In the genomic region with DNA sequence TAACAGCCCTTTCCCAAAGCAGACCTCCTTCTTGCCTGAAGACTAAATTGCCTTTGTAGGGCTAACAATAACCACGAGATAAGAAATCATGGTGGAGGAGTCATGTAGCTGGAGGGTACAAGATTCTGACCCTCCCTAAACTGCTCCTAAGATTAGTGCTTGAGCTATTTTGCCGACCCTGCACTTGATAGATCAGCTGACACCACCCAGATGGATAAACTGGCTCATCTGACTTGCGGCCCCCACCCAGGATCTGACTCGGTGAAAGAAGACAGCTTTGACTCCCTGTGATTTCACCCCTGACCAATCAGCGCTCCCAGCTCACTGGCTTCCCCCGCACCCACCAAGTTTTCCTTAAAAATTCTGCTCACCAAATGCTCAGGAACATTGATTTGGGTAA, we compare ENCODE assay signal across 27 cellular contexts. TPM values are rescaled to one million over a fixed set of nuclear protein-coding genes. Genes with fewer than 3 reads are reported as not detected.
"Had no signal": no experiment of that assay in that cellular context is flagged by ENCODE, and none has a peak within 500 bp of the region (broad histone marks: within the 10 kb centered on the region; RNA-seq: fewer than 3 reads in every experiment).

No MANE protein-coding gene starts in this region.

- H3K36me3 ChIP-seq: breast epithelium, heart right ventricle, left lung, sigmoid colon, upper lobe of left lung had no signal

- H3K4me1 Mint-ChIP-seq: activated naive CD8-positive, alpha-beta T cell treated with anti-CD3 and anti-CD28 coated beads, Interleukin-2, amount 10 ng/mL, durations not matched to agents 7 days and 5 days had no signal

- H3K27me3 ChIP-seq: sigmoid colon, testis, upper lobe of left lung had no signal

- H3K9me3 Mint-ChIP-seq: activated naive CD8-positive, alpha-beta T cell treated with anti-CD3 and anti-CD28 coated beads, Interleukin-2, amount 10 ng/mL, durations not matched to agents 7 days and 5 days; naive thymus-derived CD4-positive, alpha-beta T cell; neural crest cell; stimulated activated naive B cell treated with anti-CD40 and anti-IgM and Interleukin-4, amounts not matched to agents 10 μg/mL and 1 μg/mL and 100 μg/mL, for 72 hours; T-cell; T-helper 2 cell treated with Interferon-gamma antibody and Interleukin-4, amounts not matched to agents 5 μg/mL and 100 μg/mL, for 36 hours had no signal

- DNase-seq: activated CD4-positive, alpha-beta T cell treated with anti-CD3 and anti-CD28 coated beads, Interleukin-2, amount 50 U/mL, for 4 hours; activated naive CD4-positive, alpha-beta T cell treated with Interleukin-2 at 50 U/mL for 16 hours; activated naive CD8-positive, alpha-beta T cell treated with anti-CD3 and anti-CD28 coated beads, Interleukin-2, amount 10 ng/mL, durations not matched to agents 7 days and 5 days; activated T-cell treated with anti-CD3 and anti-CD28 coated beads, Interleukin-2, amount 50 U/mL, for 48 hours; amniotic stem cell; heart right ventricle; left lung; naive thymus-derived CD4-positive, alpha-beta T cell; posterior cingulate gyrus; retina; sigmoid colon; stimulated activated CD4-positive, alpha-beta T cell treated with anti-CD3 and anti-CD28 coated beads, Interleukin-2, amount 100 ng/mL, for 48 hours; stimulated activated CD8-positive, alpha-beta memory T cell treated with anti-CD3 and anti-CD28 coated beads, Interleukin-4, amount 100 ng/mL, for 48 hours; stimulated activated naive B cell treated with anti-CD40 and anti-IgM and Interleukin-4, amounts not matched to agents 10 μg/mL and 1 μg/mL and 100 μg/mL, for 72 hours; T-cell; testis; upper lobe of left lung had no signal

- H3K4me3 ChIP-seq: breast epithelium, coronary artery, heart right ventricle, left lung, lung, sigmoid colon, testis, upper lobe of left lung had no signal

- H3K27ac Mint-ChIP-seq: activated naive CD8-positive, alpha-beta T cell treated with anti-CD3 and anti-CD28 coated beads, Interleukin-2, amount 10 ng/mL, durations not matched to agents 7 days and 5 days; stimulated activated naive B cell treated with anti-CD40 and anti-IgM and Interleukin-4, amounts not matched to agents 10 μg/mL and 1 μg/mL and 100 μg/mL, for 72 hours; T-cell; T-helper 2 cell treated with Interferon-gamma antibody and Interleukin-4, amounts not matched to agents 5 μg/mL and 100 μg/mL, for 36 hours had no signal

- H3K4me1 ChIP-seq: breast epithelium, heart right ventricle, left lung, sigmoid colon, upper lobe of left lung had no signal

- H3K9me3 ChIP-seq: breast epithelium, heart right ventricle, left lung, sigmoid colon, testis, upper lobe of left lung had no signal

- H3K27ac ChIP-seq: breast epithelium, coronary artery, epithelial cell of prostate, heart right ventricle, left lung, sigmoid colon, testis, upper lobe of left lung, VCaP had no signal

- H3K36me3 Mint-ChIP-seq: activated naive CD8-positive, alpha-beta T cell treated with anti-CD3 and anti-CD28 coated beads, Interleukin-2, amount 10 ng/mL, durations not matched to agents 7 days and 5 days; naive thymus-derived CD4-positive, alpha-beta T cell; stimulated activated naive B cell treated with anti-CD40 and anti-IgM and Interleukin-4, amounts not matched to agents 10 μg/mL and 1 μg/mL and 100 μg/mL, for 72 hours; T-cell had no signal

- ATAC-seq: heart right ventricle; left lung; naive thymus-derived CD4-positive, alpha-beta T cell; stimulated activated naive B cell treated with anti-CD40 and anti-IgM and Interleukin-4, amounts not matched to agents 10 μg/mL and 1 μg/mL and 100 μg/mL, for 72 hours; T-cell had no signal

- H3K4me3 Mint-ChIP-seq: activated naive CD8-positive, alpha-beta T cell treated with anti-CD3 and anti-CD28 coated beads, Interleukin-2, amount 10 ng/mL, durations not matched to agents 7 days and 5 days; naive thymus-derived CD4-positive, alpha-beta T cell; neural crest cell; stimulated activated naive B cell treated with anti-CD40 and anti-IgM and Interleukin-4, amounts not matched to agents 10 μg/mL and 1 μg/mL and 100 μg/mL, for 72 hours; T-cell; T-helper 2 cell treated with Interferon-gamma antibody and Interleukin-4, amounts not matched to agents 5 μg/mL and 100 μg/mL, for 36 hours had no signal

RNA-seq across cellular contexts. Expression of a gene that starts 57.6 kb away (rescaled TPM):
- total RNA-seq: activated naive CD8-positive, alpha-beta T cell treated with anti-CD3 and anti-CD28 coated beads, Interleukin-2, amount 10 ng/mL, durations not matched to agents 7 days and 5 days; breast epithelium; fibroblast of villous mesenchyme; heart right ventricle; kidney epithelial cell; left lung; lung; naive thymus-derived CD4-positive, alpha-beta T cell; neural crest cell; omental fat pad; sigmoid colon; T-cell; upper lobe of left lung had no signal
